1 cellular context compared by ENCODE assay signal in the genomic region with DNA sequence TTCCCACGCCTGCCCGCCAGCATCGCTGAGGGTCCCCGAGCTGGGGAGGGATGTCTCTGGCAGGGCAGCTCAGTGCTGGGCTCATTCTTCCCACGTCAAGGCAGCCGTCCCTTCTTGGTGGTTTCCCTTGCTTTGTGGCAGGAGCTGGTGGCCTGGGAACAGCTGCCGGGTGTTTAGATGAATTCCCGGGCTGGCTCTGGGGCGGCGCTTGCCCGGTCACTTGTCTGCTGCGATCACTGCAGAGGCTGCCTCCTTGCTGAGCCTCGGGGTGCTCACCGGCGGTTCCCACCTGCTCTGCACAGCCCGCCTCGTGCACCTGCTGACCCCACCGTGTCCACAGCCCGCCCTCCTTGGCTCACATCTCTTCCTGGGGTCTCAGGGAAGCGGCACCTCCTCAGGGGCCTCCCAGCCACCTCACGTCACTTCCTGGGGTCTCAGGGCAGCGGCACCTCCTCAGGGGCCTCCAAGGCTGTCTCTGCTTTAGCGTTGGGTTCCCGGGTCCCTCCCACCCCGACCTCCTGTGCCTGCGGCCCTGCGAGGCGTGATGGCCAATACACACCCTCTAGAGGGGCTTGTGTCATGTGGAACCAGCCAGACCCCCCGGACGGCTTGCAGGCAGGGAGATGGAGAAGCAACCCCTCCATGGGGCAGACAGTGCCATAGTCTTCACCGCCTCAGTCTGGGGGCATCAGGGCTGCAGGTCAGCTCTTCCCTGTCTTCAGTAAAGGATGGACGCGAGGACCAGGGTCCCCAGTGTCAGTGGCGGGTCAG.
TF ChIP-seq lines count a peak whose summit lies in the region.

No MANE protein-coding gene starts in this region.

TF ChIP-seq in IMR-90, 13 proteins besides CTCF, POLR2A, EP300 and RAD21:
- TF ChIP-seq RCOR1 (IDR thresholded peaks at IDR 0.05; ENCODE audit: insufficient replicate concordance, low read length) (no peak), NFE2L2 (IDR thresholded peaks at IDR 0.05; ENCODE audit: low read depth, low read length) (no peak), CEBPB (IDR thresholded peaks at IDR 0.05; ENCODE audit: low read depth, low read length) (no peak), FOS (IDR thresholded peaks at IDR 0.05; ENCODE audit: low read depth, low read length) (no peak), CHD1 (IDR thresholded peaks at IDR 0.05; ENCODE audit: low read depth, low read length) (no peak), BHLHE40 (IDR thresholded peaks at IDR 0.05; ENCODE audit: low read depth, low read length) (no peak), RFX5 (IDR thresholded peaks at IDR 0.05; ENCODE audit: low read depth, low read length) (no peak), MXI1 (IDR thresholded peaks at IDR 0.05; ENCODE audit: borderline replicate concordance, low read depth, low read length) (no peak), MAFK (IDR thresholded peaks at IDR 0.05; ENCODE audit: low read depth, low read length) (no peak), SMC3 (IDR thresholded peaks at IDR 0.05; ENCODE audit: low read depth, low read length) (no peak), MAZ (IDR thresholded peaks at IDR 0.05; ENCODE audit: borderline replicate concordance, low read depth, low read length) (no peak)
- TF ChIP-seq, protein P1, sequence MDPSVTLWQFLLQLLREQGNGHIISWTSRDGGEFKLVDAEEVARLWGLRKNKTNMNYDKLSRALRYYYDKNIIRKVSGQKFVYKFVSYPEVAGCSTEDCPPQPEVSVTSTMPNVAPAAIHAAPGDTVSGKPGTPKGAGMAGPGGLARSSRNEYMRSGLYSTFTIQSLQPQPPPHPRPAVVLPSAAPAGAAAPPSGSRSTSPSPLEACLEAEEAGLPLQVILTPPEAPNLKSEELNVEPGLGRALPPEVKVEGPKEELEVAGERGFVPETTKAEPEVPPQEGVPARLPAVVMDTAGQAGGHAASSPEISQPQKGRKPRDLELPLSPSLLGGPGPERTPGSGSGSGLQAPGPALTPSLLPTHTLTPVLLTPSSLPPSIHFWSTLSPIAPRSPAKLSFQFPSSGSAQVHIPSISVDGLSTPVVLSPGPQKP (IDR thresholded peaks at IDR 0.05; ENCODE audit: borderline replicate concordance, low read depth, low read length), result no peak
- TF ChIP-seq, protein P2, sequence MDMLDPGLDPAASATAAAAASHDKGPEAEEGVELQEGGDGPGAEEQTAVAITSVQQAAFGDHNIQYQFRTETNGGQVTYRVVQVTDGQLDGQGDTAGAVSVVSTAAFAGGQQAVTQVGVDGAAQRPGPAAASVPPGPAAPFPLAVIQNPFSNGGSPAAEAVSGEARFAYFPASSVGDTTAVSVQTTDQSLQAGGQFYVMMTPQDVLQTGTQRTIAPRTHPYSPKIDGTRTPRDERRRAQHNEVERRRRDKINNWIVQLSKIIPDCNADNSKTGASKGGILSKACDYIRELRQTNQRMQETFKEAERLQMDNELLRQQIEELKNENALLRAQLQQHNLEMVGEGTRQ (IDR thresholded peaks at IDR 0.05; ENCODE audit: low read depth, low read length), result no peak
